ENCODE assay signal across 20 cellular contexts in genomic region chr1:88529581-88529980, GRCh38.
"Had no signal": no experiment of that assay in that cellular context is flagged by ENCODE, and none has a peak within 500 bp of the region (broad histone marks: within the 10 kb centered on the region; RNA-seq: fewer than 3 reads in every experiment).

No MANE protein-coding gene starts in this region.

- H3K36me3 ChIP-seq: heart left ventricle, pancreas, stomach, thoracic aorta, transverse colon had no signal

- H3K4me1 ChIP-seq: heart left ventricle, pancreas, stomach, transverse colon had no signal

- H3K4me3 ChIP-seq: dorsolateral prefrontal cortex, heart left ventricle, pancreas, stomach, thoracic aorta, transverse colon had no signal

- DNase-seq: cortex of kidney; dorsolateral prefrontal cortex; effector CD8-positive, alpha-beta T cell; heart left ventricle; hippocampal formation; kidney glomerular epithelial cell; mammary epithelial cell; naive thymus-derived CD8-positive, alpha-beta T cell; occipital lobe; pancreas; right cardiac atrium; small intestine; stimulated activated CD4-positive, alpha-beta T cell treated with anti-CD3 and anti-CD28 coated beads, Interleukin-12 subunit alpha, Interleukin-12 subunit beta, amount 100 ng/mL, for 4 hours; stimulated activated naive CD4-positive, alpha-beta T cell; stomach; substantia nigra; transverse colon had no signal

- H3K27me3 ChIP-seq: dorsolateral prefrontal cortex, heart left ventricle, pancreas, stomach, transverse colon had no signal

- H3K9me3 ChIP-seq: heart left ventricle, pancreas, stomach, thoracic aorta, transverse colon had no signal

- H3K27ac ChIP-seq: dorsolateral prefrontal cortex, heart left ventricle, pancreas, stomach, thoracic aorta, transverse colon had no signal

- ATAC-seq: esophagus mucosa; heart left ventricle; left lobe of liver; naive thymus-derived CD8-positive, alpha-beta T cell; pancreas; right cardiac atrium had no signal
